20 cellular contexts compared by ENCODE assay signal in genomic region chr22:40782521-40782920, GRCh38. TPM values are rescaled to one million over a fixed set of nuclear protein-coding genes. Genes with fewer than 3 reads are reported as not detected.
DNase-seq lines count a peak whose midpoint lies in the region; ATAC-seq, FAIRE-seq and TF ChIP-seq lines count a peak whose summit lies in the region.
"Had no signal": no experiment of that assay in that cellular context is flagged by ENCODE, and none has a peak within 500 bp of the region (broad histone marks: within the 10 kb centered on the region; RNA-seq: fewer than 3 reads in every experiment).

No MANE protein-coding gene starts in this region.

- H3K27ac ChIP-seq in PC-9 (peak overlapping the region; percentile 63), mammary epithelial cell (ENCODE audit: insufficient read depth, low read depth, low read length) (peak overlapping the region; percentile 72), epithelial cell of prostate (peak overlapping the region; percentile 63), smooth muscle cell (ENCODE audit: low read depth) (peak overlapping the region; percentile 77), HepG2 (ENCODE audit: extremely low read length, insufficient read depth, low read length) (no peak overlapping the region)
- H3K27ac ChIP-seq: A549 had no signal

- peak; percentile 23 to 89 for DNase-seq in PC-9
- peak; percentile 60 for DNase-seq in mammary epithelial cell
- no peak for DNase-seq in epithelial cell of prostate (ENCODE audit: low read depth, low spot score)
- no peak for DNase-seq in smooth muscle cell (lab: John Stamatoyannopoulos, UW; ENCODE audit: unreplicated experiment)
- DNase-seq in AG20443 (ENCODE audit: low spot score), result no peak
- no peak for DNase-seq in HepG2 (ENCODE audit: low spot score)
- no peak for DNase-seq in activated CD4-positive, alpha-beta T cell treated with anti-CD3 and anti-CD28 coated beads for 48 hours
- DNase-seq: COR-L47, EL, IMR-90, Karpas-422, NCI-H1105 treated with DMSO at 0.1 percent for 48 hours, NCI-H187, NCI-H2171 treated with DMSO at 0.1 percent for 48 hours, NCI-H446 treated with DMSO at 0.1 percent for 48 hours, NCI-H748 treated with DMSO at 0.1 percent for 48 hours, OCI-M1 had no signal

- WGBS in mammary epithelial cell (ENCODE audit: low coverage, missing lambda C conversion rate), result 0% methylated on average over 3 of the region's 3 CpGs
- WGBS in smooth muscle cell (ENCODE audit: low lambda C conversion rate), result 71% methylated on average over 3 of the region's 3 CpGs
- WGBS in HepG2 (ENCODE audit: low lambda C conversion rate), result 95% methylated on average over 3 of the region's 3 CpGs

- TF ChIP-seq EP300 in HepG2 (IDR thresholded peaks at IDR 0.05; ENCODE audit: low read depth in 2 of 2, low read length in 2 of 2), result no peak
- no peak for TF ChIP-seq EP300 in HepG2 (CRISPR knock-in tag; IDR thresholded peaks at IDR 0.05; ENCODE audit: borderline replicate concordance)

- FAIRE-seq in HepG2 (lab: Jason Lieb, UNC), result no peak
- FAIRE-seq: A549, H54 had no signal

- dilution Hi-C loops in mammary epithelial cell (cut with HindIII; ENCODE audit: low sequenced_read_pairs), result loop anchor here (10.0 kb wide), 1 partner anchor 398 kb away; no protein-coding TSS in a partner anchor

- H3K4me1 ChIP-seq in PC-9 (replicated peaks; ENCODE audit: insufficient read depth) (peaks cover 37% of the 10 kb centered on the region), mammary epithelial cell (ENCODE audit: insufficient read depth, low read length) (peaks cover 12% of the 10 kb centered on the region), smooth muscle cell (ENCODE audit: low read depth) (no peaks in the 10 kb centered on the region), HepG2 (ENCODE audit: insufficient read depth, low read length) (no peaks in the 10 kb centered on the region)
- H3K4me1 ChIP-seq: A549 had no signal

- POLR2A ChIA-PET in PC-9 (lab: Charles Lee; ENCODE audit: unreplicated experiment), result interaction anchor here (0.6 kb wide), 1 partner anchor 39 kb away, joined by 5 read pairs; no protein-coding TSS in a partner anchor
- POLR2A ChIA-PET in HepG2 (lab: Yijun Ruan, JAX), result no interaction called here

- H3K9ac ChIP-seq in mammary epithelial cell (ENCODE audit: insufficient read depth, low read length) (peak overlapping the region; percentile 8), smooth muscle cell (ENCODE audit: low read depth) (no peak overlapping the region), HepG2 (ENCODE audit: insufficient read depth, low read depth, low read length) (no peak overlapping the region)

- no TSS peak for BruUV-seq in PC-9 (replicated peaks; lab: Mats Ljungman, UMichigan)
- BruUV-seq in mammary epithelial cell (replicated peaks; lab: Mats Ljungman, UMichigan), result no TSS peak
- BruUV-seq in HepG2 (replicated peaks; lab: Mats Ljungman, UMichigan), result no TSS peak

- CTCF ChIA-PET in PC-9 (lab: Charles Lee) (no interaction called here), mammary epithelial cell (lab: Charles Lee; ENCODE audit: low non-redundant PET) (interaction anchor here (0.6 kb wide), 1 partner anchor 68 kb away, joined by 3 read pairs; no protein-coding TSS in a partner anchor), HepG2 (lab: Yijun Ruan, JAX; ENCODE audit: low intra/inter-chr PET ratio, low total read pairs) (no interaction called here)

- H3K36me3 ChIP-seq in PC-9 (ENCODE audit: low read depth) (peaks cover 24% of the 10 kb centered on the region; the same call in 1 of the 2 replicates), mammary epithelial cell (ENCODE audit: insufficient read depth, low read length) (peaks cover 14% of the 10 kb centered on the region), smooth muscle cell (ENCODE audit: low read depth) (peaks cover 6% of the 10 kb centered on the region), HepG2 (replicated peaks in 1 of 2; ENCODE audit: control insufficient read depth in 1 of 2, insufficient read depth in 2 of 2, low read length in 2 of 2) (peaks cover 1 to 23% of the 10 kb centered on the region in 2 experiments; a peak in 3 of 5 replicates)

- H2AFZ ChIP-seq in PC-9, result no peak overlapping the region
- H2AFZ ChIP-seq in mammary epithelial cell (ENCODE audit: low read depth, low read length), result no peak overlapping the region
- H2AFZ ChIP-seq in smooth muscle cell (ENCODE audit: low read depth), result no peak overlapping the region
- no peak overlapping the region for H2AFZ ChIP-seq in HepG2 (ENCODE audit: low read length)

- H4K20me1 ChIP-seq in PC-9 (ENCODE audit: insufficient read depth), result no peaks in the 10 kb centered on the region
- no peaks in the 10 kb centered on the region for H4K20me1 ChIP-seq in mammary epithelial cell (ENCODE audit: insufficient read depth, low read length)
- H4K20me1 ChIP-seq in smooth muscle cell (ENCODE audit: low read depth), result no peaks in the 10 kb centered on the region
- H4K20me1 ChIP-seq in HepG2 (ENCODE audit: insufficient read depth, low read length), result no peaks in the 10 kb centered on the region

- in situ Hi-C loops in mammary epithelial cell (cut with MboI; ENCODE audit: low sequenced_read_pairs in 2 of 2), result no loop called here
- in situ Hi-C loops in HepG2 (cut with HindIII; ENCODE audit: extremely low pct_ligation_motif_present, low pct_unique_long_range_greater_than_20kb), result no loop called here

- no peak for TF ChIP-seq CTCF in PC-9 (conservative IDR thresholded peaks at IDR 0.05)
- TF ChIP-seq CTCF in mammary epithelial cell (conservative IDR thresholded peaks at IDR 0.05 in 1 of 2, IDR thresholded peaks at IDR 0.05 in 1 of 2; ENCODE audit: extremely low read depth in 1 of 2, insufficient read depth in 1 of 2, low read depth in 1 of 2, low read length in 2 of 2), result no peak
- TF ChIP-seq CTCF in smooth muscle cell (IDR thresholded peaks at IDR 0.05; ENCODE audit: borderline replicate concordance, insufficient read depth, poor library complexity, severe bottlenecking), result no peak
- no peak for TF ChIP-seq CTCF in HepG2 (CRISPR knock-in tag; IDR thresholded peaks at IDR 0.05)

- TF ChIP-seq POLR2A in HepG2 (IDR thresholded peaks at IDR 0.05; ENCODE audit: insufficient read depth in 1 of 2, low read depth in 2 of 2, low read length in 2 of 2), result no peak

- intact Hi-C loops in PC-9 (cut with micrococcal nuclease; ENCODE audit: unreplicated experiment) (no loop called here), mammary epithelial cell (cut with micrococcal nuclease) (loop anchor here (2.0 kb wide), 1 partner anchor 36 kb away; the partner anchor contains the start of gene SLC25A17), HepG2 (cut with micrococcal nuclease; ENCODE audit: unreplicated experiment) (no loop called here)

- H3K27me3 ChIP-seq in PC-9 (ENCODE audit: insufficient read depth, low read depth) (no peaks in the 10 kb centered on the region), mammary epithelial cell (ENCODE audit: insufficient read depth, low read length) (no peaks in the 10 kb centered on the region), smooth muscle cell (ENCODE audit: low read depth) (no peaks in the 10 kb centered on the region), HepG2 (ENCODE audit: control insufficient read depth in 1 of 2, insufficient read depth in 2 of 2, low read length in 2 of 2) (no peaks in the 10 kb centered on the region; a peak in 1 of 5 replicates)

- ATAC-seq in HepG2, result no peak
- ATAC-seq in HG03354 (IDR thresholded peaks at IDR 0.05; ENCODE audit: poor library complexity, severe bottlenecking, unreplicated experiment), result no peak
- ATAC-seq: A549 had no signal

- TF ChIP-seq RAD21 in HepG2 (CRISPR knock-in tag; IDR thresholded peaks at IDR 0.05), result no peak

- H3K4me3 ChIP-seq in PC-9, result no peak overlapping the region; the same call in 1 of the 2 replicates
- peak overlapping the region in 2 of 3 experiments; percentile 10 to 23 for H3K4me3 ChIP-seq in mammary epithelial cell (replicated peaks in 1 of 3; ENCODE audit: insufficient read depth in 1 of 3, low read depth in 2 of 3, low read length in 3 of 3)
- no peak overlapping the region for H3K4me3 ChIP-seq in smooth muscle cell
- no peak overlapping the region for H3K4me3 ChIP-seq in HepG2 (replicated peaks in 1 of 3; ENCODE audit: insufficient read depth in 1 of 3, low read depth in 2 of 3, low read length in 3 of 3)
- H3K4me3 ChIP-seq: A549 had no signal

- H3K9me2 ChIP-seq in PC-9 (ENCODE audit: insufficient read depth), result no peaks in the 10 kb centered on the region

- no peaks in the 10 kb centered on the region for H3K9me3 ChIP-seq in PC-9 (ENCODE audit: insufficient read depth, low read depth)
- no peaks in the 10 kb centered on the region for H3K9me3 ChIP-seq in mammary epithelial cell (replicated peaks; ENCODE audit: insufficient read depth, low read length)
- H3K9me3 ChIP-seq in smooth muscle cell (replicated peaks; ENCODE audit: low read depth), result no peaks in the 10 kb centered on the region
- no peaks in the 10 kb centered on the region for H3K9me3 ChIP-seq in HepG2 (ENCODE audit: low read length)
- H3K9me3 ChIP-seq: A549 had no signal

- H3K79me2 ChIP-seq in PC-9 (ENCODE audit: low read depth) (peaks cover 17% of the 10 kb centered on the region), mammary epithelial cell (ENCODE audit: insufficient read depth, low read length) (peaks cover 9% of the 10 kb centered on the region), smooth muscle cell (ENCODE audit: low read depth) (no peaks in the 10 kb centered on the region), HepG2 (ENCODE audit: insufficient read depth, low read length) (peaks cover 2% of the 10 kb centered on the region)

- peaks cover 27% of the 10 kb centered on the region for H3F3A ChIP-seq in PC-9 (ENCODE audit: insufficient read depth, low read depth)
- no peaks in the 10 kb centered on the region for H3F3A ChIP-seq in smooth muscle cell (ENCODE audit: low read depth)

- H3K4me2 ChIP-seq in PC-9, result peak overlapping the region; percentile 58
- H3K4me2 ChIP-seq in mammary epithelial cell (ENCODE audit: insufficient read depth, low read depth, low read length), result peak overlapping the region; percentile 65
- no peak overlapping the region for H3K4me2 ChIP-seq in smooth muscle cell
- H3K4me2 ChIP-seq in HepG2 (ENCODE audit: low read depth, low read length), result no peak overlapping the region
- H3K4me2 ChIP-seq: A549 had no signal

RNA-seq across cellular contexts. Expression of gene SLC25A17, which starts 36.6 kb away (rescaled TPM):
- 25.0 and 28.1 TPM in 2 replicates for total RNA-seq in PC-9 (2021)
- total RNA-seq in mammary epithelial cell, result 10 to 100 TPM; 24.8 to 31.6 TPM
- 33.8 TPM for polyA plus RNA-seq in mammary epithelial cell
- 45.8 TPM for polyA minus RNA-seq in mammary epithelial cell
- 28.9 and 29.1 TPM in 2 replicates for total RNA-seq in smooth muscle cell
- 29.0 and 31.5 TPM in 2 replicates for polyA plus RNA-seq in smooth muscle cell
- 24.0 and 27.9 TPM in 2 replicates for total RNA-seq in HepG2 (2016; rRNA removed; fragmentation: Illumina TruSeq; extraction: Trizol)
- total RNA-seq in HepG2 (2016; cell fraction: cytosol; rRNA removed; fragmentation: Illumina TruSeq; extraction: Trizol; ENCODE audit: low read depth), result 7.0 and 7.4 TPM in 2 replicates
- total RNA-seq in HepG2 (2016; cell fraction: insoluble cytoplasmic fraction; rRNA removed; fragmentation: Illumina TruSeq; extraction: Trizol), result 25.7 TPM in 2 replicates
- 8.4 and 11.0 TPM in 2 replicates for total RNA-seq in HepG2 (2016; cell fraction: membrane; rRNA removed; fragmentation: Illumina TruSeq; extraction: Trizol)
- total RNA-seq in HepG2 (2016; cell fraction: nucleus; rRNA removed; fragmentation: Illumina TruSeq; extraction: Trizol), result 20.3 and 22.9 TPM in 2 replicates
- 12.6 and 15.7 TPM in 2 replicates for polyA plus RNA-seq in HepG2 (2011; rRNA removed)
- polyA plus RNA-seq in HepG2 (2011; cell fraction: cytosol; rRNA removed), result 7.8 and 12.4 TPM in 2 replicates
- 6.1 and 7.7 TPM in 2 replicates for polyA plus RNA-seq in HepG2 (2011; cell fraction: nucleus; rRNA removed)
- 10.8 and 11.8 TPM in 2 replicates for polyA plus RNA-seq in HepG2 (2012)
- polyA plus RNA-seq in HepG2 (2016; cell fraction: cytosol; fragmentation: Illumina TruSeq; extraction: Trizol; ENCODE audit: low read depth), result 3.5 and 4.2 TPM in 2 replicates
- polyA plus RNA-seq in HepG2 (2016; cell fraction: insoluble cytoplasmic fraction; fragmentation: Illumina TruSeq; extraction: Trizol; ENCODE audit: low read depth), result 28.0 and 29.5 TPM in 2 replicates
- polyA plus RNA-seq in HepG2 (2016; cell fraction: membrane; fragmentation: Illumina TruSeq; extraction: Trizol; ENCODE audit: low read depth), result 7.3 and 7.7 TPM in 2 replicates
- polyA plus RNA-seq in HepG2 (2016; cell fraction: nucleus; fragmentation: Illumina TruSeq; extraction: Trizol; ENCODE audit: insufficient read depth, low read depth), result 41.8 and 43.0 TPM in 2 replicates
- polyA minus RNA-seq in HepG2 (2011; rRNA and poly(A)+ RNA removed; ENCODE audit: low replicate concordance), result 9.5 and 14.5 TPM in 2 replicates
- 6.0 and 6.3 TPM in 2 replicates for polyA minus RNA-seq in HepG2 (2011; cell fraction: cytosol; rRNA and poly(A)+ RNA removed)
- polyA minus RNA-seq in HepG2 (2011; cell fraction: nucleus; rRNA and poly(A)+ RNA removed), result 6.3 and 9.4 TPM in 2 replicates

Comparison
In these comparisons a context has a peak if more than half of its experiments do, and no peak if none do; other contexts are left out.
1. DNase-seq: peak in PC-9 (2 of 2) and mammary epithelial cell (single experiment); none in epithelial cell of prostate (single experiment), smooth muscle cell (single experiment), AG20443 (single experiment), HepG2 (single experiment) and activated CD4-positive, alpha-beta T cell treated with anti-CD3 and anti-CD28 coated beads for 48 hours (single experiment).
2. H3K4me2 ChIP-seq: peak in PC-9 (single experiment) and mammary epithelial cell (single experiment); none in smooth muscle cell (single experiment) and HepG2 (single experiment).
3. H3K4me3 ChIP-seq: peak in mammary epithelial cell (2 of 3); none in PC-9 (single experiment), smooth muscle cell (single experiment) and HepG2 (0 of 3).